In genomic region chr4:138473339-138473738, GRCh38 we compare ENCODE assay signal across 24 cellular contexts.
"Had no signal": no experiment of that assay in that cellular context is flagged by ENCODE, and none has a peak within 500 bp of the region (broad histone marks: within the 10 kb centered on the region; RNA-seq: fewer than 3 reads in every experiment).

No MANE protein-coding gene starts in this region.

- H3K4me1 ChIP-seq: colonic mucosa, esophagus muscularis mucosa, esophagus squamous epithelium, foreskin keratinocyte, gastrocnemius medialis, gastroesophageal sphincter, heart left ventricle, heart right ventricle had no signal

- ATAC-seq: effector memory CD8-positive, alpha-beta T cell; esophagus mucosa; foreskin keratinocyte; gastrocnemius medialis; gastroesophageal sphincter; heart left ventricle; heart right ventricle had no signal

- H3K27ac ChIP-seq: colonic mucosa, coronary artery, dorsolateral prefrontal cortex, epithelial cell of prostate, esophagus muscularis mucosa, esophagus squamous epithelium, foreskin keratinocyte, gastrocnemius medialis, gastroesophageal sphincter, heart left ventricle, heart right ventricle had no signal

- H3K4me3 ChIP-seq: colonic mucosa, coronary artery, dorsolateral prefrontal cortex, esophagus muscularis mucosa, esophagus squamous epithelium, gastrocnemius medialis, gastroesophageal sphincter, heart left ventricle, heart right ventricle had no signal

- H3K9me3 ChIP-seq: colonic mucosa, esophagus muscularis mucosa, esophagus squamous epithelium, gastrocnemius medialis, gastroesophageal sphincter had no signal

- H3K27me3 ChIP-seq: colonic mucosa, dorsolateral prefrontal cortex, esophagus muscularis mucosa, esophagus squamous epithelium, foreskin keratinocyte, gastrocnemius medialis, gastroesophageal sphincter, heart right ventricle had no signal

- H3K36me3 ChIP-seq: colonic mucosa, esophagus muscularis mucosa, esophagus squamous epithelium, gastrocnemius medialis, gastroesophageal sphincter, heart left ventricle, heart right ventricle had no signal

- DNase-seq: colonic mucosa; cortex of kidney; dermis blood vessel endothelial cell; dorsolateral prefrontal cortex; effector CD4-positive, alpha-beta T cell; effector CD8-positive, alpha-beta T cell; effector memory CD4-positive, alpha-beta T cell; effector memory CD8-positive, alpha-beta T cell; endodermal cell; erythroblast; esophagus squamous epithelium; foreskin fibroblast; foreskin keratinocyte; foreskin melanocyte; gastrocnemius medialis; glutamatergic neuron; head of caudate nucleus; heart left ventricle; heart right ventricle had no signal
